ENCODE assay signal across 8 cellular contexts in the genomic region with DNA sequence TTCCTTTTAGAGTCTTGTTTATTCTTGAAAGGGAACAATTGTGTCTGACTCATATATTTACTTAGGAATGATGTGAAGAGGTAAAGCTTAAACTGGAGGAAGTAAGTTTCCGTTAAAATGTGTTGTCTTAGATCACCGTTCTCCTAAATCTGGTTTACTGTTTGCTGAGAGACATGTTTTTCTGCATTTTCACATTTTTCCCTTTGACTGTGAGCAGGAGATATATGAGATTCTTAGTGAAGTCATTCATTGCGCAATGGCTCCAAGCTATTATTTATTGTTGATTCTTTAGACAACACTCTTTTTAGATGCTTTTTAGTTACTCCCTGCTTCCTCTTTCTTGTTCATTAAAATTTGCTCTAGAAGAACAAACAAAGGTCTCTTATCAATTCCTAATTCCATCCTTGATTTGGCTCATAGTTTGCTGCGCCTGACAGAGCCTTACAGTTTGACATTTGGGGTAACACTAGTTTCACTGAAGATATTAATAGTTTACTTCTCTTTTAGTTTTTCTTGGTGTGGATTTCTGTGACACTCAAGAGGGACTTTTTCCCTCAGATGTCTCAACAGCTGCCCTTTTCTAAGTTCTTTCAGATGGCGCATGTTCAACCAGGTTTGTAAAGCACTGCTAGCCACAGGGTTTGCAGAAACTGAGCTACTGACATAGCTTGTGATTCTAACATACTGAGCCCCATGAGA. TPM values are rescaled to one million over a fixed set of nuclear protein-coding genes. Genes with fewer than 3 reads are reported as not detected.
DNase-seq lines count a peak whose midpoint lies in the region; ATAC-seq, FAIRE-seq and TF ChIP-seq lines count a peak whose summit lies in the region.

No MANE protein-coding gene starts in this region.

- H3K27me3 Mint-ChIP-seq in activated T-helper 2 cell treated with anti-CD3 and anti-CD28 coated beads, Interferon-gamma antibody, Interleukin-2, Interleukin-4, amounts not matched to agents 10 μg/mL and 5 μg/mL and 100 μg/mL, durations not matched to agents 14 hours and 24 hours and 36 hours (ENCODE audit: low read depth), result no peaks in the 10 kb centered on the region

- H3K9me3 Mint-ChIP-seq in activated T-helper 2 cell treated with anti-CD3 and anti-CD28 coated beads, Interferon-gamma antibody, Interleukin-2, Interleukin-4, amounts not matched to agents 10 μg/mL and 5 μg/mL and 100 μg/mL, durations not matched to agents 14 hours and 24 hours and 36 hours, result no peaks in the 10 kb centered on the region

- H3K27ac Mint-ChIP-seq in activated T-helper 2 cell treated with anti-CD3 and anti-CD28 coated beads, Interferon-gamma antibody, Interleukin-2, Interleukin-4, amounts not matched to agents 10 μg/mL and 5 μg/mL and 100 μg/mL, durations not matched to agents 14 hours and 24 hours and 36 hours, result no peak overlapping the region

- H4K20me1 ChIP-seq in KMS-11 (ENCODE audit: insufficient read depth), result no peaks in the 10 kb centered on the region

- H3K4me1 ChIP-seq in KMS-11 (ENCODE audit: low read depth, poor library complexity, severe bottlenecking), result peaks cover 84% of the 10 kb centered on the region
- H3K4me1 ChIP-seq in right cardiac atrium (ENCODE audit: control insufficient read depth, insufficient read depth, low read length), result no peaks in the 10 kb centered on the region

- FAIRE-seq in GM12892 (lab: Jason Lieb, UNC), result peak; percentile 80

- H3K36me3 Mint-ChIP-seq in activated T-helper 2 cell treated with anti-CD3 and anti-CD28 coated beads, Interferon-gamma antibody, Interleukin-2, Interleukin-4, amounts not matched to agents 10 μg/mL and 5 μg/mL and 100 μg/mL, durations not matched to agents 14 hours and 24 hours and 36 hours (ENCODE audit: low read depth), result peaks cover 60% of the 10 kb centered on the region

- peak; percentile 62 for ATAC-seq in GM21825 (IDR thresholded peaks at IDR 0.05; ENCODE audit: unreplicated experiment)
- ATAC-seq in GM19452 (IDR thresholded peaks at IDR 0.05; ENCODE audit: unreplicated experiment), result no peak
- no peak for ATAC-seq in right cardiac atrium

- no peak for TF ChIP-seq CTCF in KMS-11 (conservative IDR thresholded peaks at IDR 0.05; ENCODE audit: low read depth, low read length)

- 68% methylated on average over 5 of the region's 5 CpGs for WGBS in right cardiac atrium

- H3K4me1 Mint-ChIP-seq in activated T-helper 2 cell treated with anti-CD3 and anti-CD28 coated beads, Interferon-gamma antibody, Interleukin-2, Interleukin-4, amounts not matched to agents 10 μg/mL and 5 μg/mL and 100 μg/mL, durations not matched to agents 14 hours and 24 hours and 36 hours (ENCODE audit: low read depth), result peaks cover 46% of the 10 kb centered on the region

- H3K27ac ChIP-seq in KMS-11 (peak overlapping the region; percentile 82), right cardiac atrium (ENCODE audit: low read length) (no peak overlapping the region)

- H3K9me3 ChIP-seq in right cardiac atrium (ENCODE audit: control insufficient read depth, low read length), result no peaks in the 10 kb centered on the region

- no peaks in the 10 kb centered on the region for H3K36me3 ChIP-seq in KMS-11 (ENCODE audit: insufficient read depth)

- no peaks in the 10 kb centered on the region for H3K79me2 ChIP-seq in KMS-11 (ENCODE audit: insufficient read depth, low read depth)

- DNase-seq in GM12892 (ENCODE audit: insufficient read length) (no peak), foreskin melanocyte (peak; percentile 76), right cardiac atrium (no peak)
- DNase-seq in stimulated activated naive CD4-positive, alpha-beta T cell treated with Interleukin-2 at 50 U/mL for 16 hours (lab: John Stamatoyannopoulos, UW), result no peak
- no peak for DNase-seq in activated T-helper 2 cell treated with anti-CD3 and anti-CD28 coated beads, Interferon-gamma antibody, Interleukin-2, Interleukin-4, amounts not matched to agents 10 μg/mL and 5 μg/mL and 100 μg/mL, durations not matched to agents 14 hours and 24 hours and 36 hours (ENCODE audit: low spot score)

- H3K27me3 ChIP-seq in KMS-11 (ENCODE audit: insufficient read depth, low read depth), result no peaks in the 10 kb centered on the region
- H3K27me3 ChIP-seq in right cardiac atrium (ENCODE audit: control insufficient read depth, insufficient read depth), result no peaks in the 10 kb centered on the region

- no peak for TF ChIP-seq POLR2A in GM12892 (IDR thresholded peaks at IDR 0.05; ENCODE audit: low read depth, low read length)

- peak overlapping the region; percentile 87 for H3K4me2 ChIP-seq in KMS-11

- peak overlapping the region; percentile 46 for H3K9ac ChIP-seq in KMS-11

- peak overlapping the region; percentile 41 for H2AFZ ChIP-seq in KMS-11 (ENCODE audit: low read depth)

- H3K4me3 ChIP-seq in KMS-11 (IDR thresholded peaks at IDR 0.05; ENCODE audit: insufficient read depth, low read depth, low read length), result no peak overlapping the region
- no peak overlapping the region for H3K4me3 ChIP-seq in right cardiac atrium (ENCODE audit: low read length)

- no peak overlapping the region for H3K4me3 Mint-ChIP-seq in activated T-helper 2 cell treated with anti-CD3 and anti-CD28 coated beads, Interferon-gamma antibody, Interleukin-2, Interleukin-4, amounts not matched to agents 10 μg/mL and 5 μg/mL and 100 μg/mL, durations not matched to agents 14 hours and 24 hours and 36 hours (ENCODE audit: low read depth)

- intact Hi-C loops in activated T-helper 2 cell treated with anti-CD3 and anti-CD28 coated beads, Interferon-gamma antibody, Interleukin-2, Interleukin-4, amounts not matched to agents 10 μg/mL and 5 μg/mL and 100 μg/mL, durations not matched to agents 14 hours and 24 hours and 36 hours (cut with micrococcal nuclease), result no loop called here
- intact Hi-C loops in right cardiac atrium (cut with DNase I), result no loop called here

RNA-seq across cellular contexts. Expression of a gene that starts 11.4 kb away (rescaled TPM):
- 87.5 TPM for polyA plus RNA-seq in GM12892 (2012; ENCODE audit: missing spikeins)
- total RNA-seq in activated T-helper 2 cell treated with anti-CD3 and anti-CD28 coated beads, Interferon-gamma antibody, Interleukin-2, Interleukin-4, amounts not matched to agents 10 μg/mL and 5 μg/mL and 100 μg/mL, durations not matched to agents 14 hours and 24 hours and 36 hours, result 16.8 and 17.2 TPM in 2 replicates
- total RNA-seq in right cardiac atrium, result 1 to 10 TPM in 1 of 4 donors, under 1 TPM in 1, not detected in 2; 0.60 to 1.2 TPM
- polyA plus RNA-seq in right cardiac atrium, result 0.14 TPM

RNA-seq across cellular contexts. Expression of a gene that starts 39.2 kb away (rescaled TPM):
- polyA plus RNA-seq in GM12892 (2012; ENCODE audit: missing spikeins), result 59.9 TPM
- total RNA-seq in activated T-helper 2 cell treated with anti-CD3 and anti-CD28 coated beads, Interferon-gamma antibody, Interleukin-2, Interleukin-4, amounts not matched to agents 10 μg/mL and 5 μg/mL and 100 μg/mL, durations not matched to agents 14 hours and 24 hours and 36 hours, result 70.9 and 72.2 TPM in 2 replicates
- total RNA-seq in right cardiac atrium, result 1 to 10 TPM in 3 of 4 donors, under 1 TPM in 1; 0.48 to 1.9 (median 1.5) TPM
- 0.68 TPM for polyA plus RNA-seq in right cardiac atrium

RNA-seq across cellular contexts. Expression of a gene that starts 52.0 kb away (rescaled TPM):
- polyA plus RNA-seq in GM12892 (2012; ENCODE audit: missing spikeins), result 187 TPM
- 350 and 351 TPM in 2 replicates for total RNA-seq in activated T-helper 2 cell treated with anti-CD3 and anti-CD28 coated beads, Interferon-gamma antibody, Interleukin-2, Interleukin-4, amounts not matched to agents 10 μg/mL and 5 μg/mL and 100 μg/mL, durations not matched to agents 14 hours and 24 hours and 36 hours
- 10 to 100 TPM in 3 of 4 donors, 1 to 10 TPM in 1; 9.6 to 17.8 (median 12.9) TPM for total RNA-seq in right cardiac atrium
- polyA plus RNA-seq in right cardiac atrium, result 3.1 TPM

Comparison
In these comparisons a context has a peak if more than half of its experiments do, and no peak if none do; other contexts are left out.
1. RNA of a gene that starts 39.2 kb away (total RNA-seq): 70.9 to 72.2 TPM in activated T-helper 2 cell treated with anti-CD3 and anti-CD28 coated beads, Interferon-gamma antibody, Interleukin-2, Interleukin-4, amounts not matched to agents 10 μg/mL and 5 μg/mL and 100 μg/mL, durations not matched to agents 14 hours and 24 hours and 36 hours; 0.48 to 1.9 TPM in right cardiac atrium; every median in the first group is over 10 times any median in the second.
2. RNA of a gene that starts 52.0 kb away (total RNA-seq): 350 to 351 TPM in activated T-helper 2 cell treated with anti-CD3 and anti-CD28 coated beads, Interferon-gamma antibody, Interleukin-2, Interleukin-4, amounts not matched to agents 10 μg/mL and 5 μg/mL and 100 μg/mL, durations not matched to agents 14 hours and 24 hours and 36 hours; 9.6 to 17.8 TPM in right cardiac atrium; every median in the first group is over 10 times any median in the second.